Comparison of ENCODE assay signal across 1 cellular context in the genomic region with DNA sequence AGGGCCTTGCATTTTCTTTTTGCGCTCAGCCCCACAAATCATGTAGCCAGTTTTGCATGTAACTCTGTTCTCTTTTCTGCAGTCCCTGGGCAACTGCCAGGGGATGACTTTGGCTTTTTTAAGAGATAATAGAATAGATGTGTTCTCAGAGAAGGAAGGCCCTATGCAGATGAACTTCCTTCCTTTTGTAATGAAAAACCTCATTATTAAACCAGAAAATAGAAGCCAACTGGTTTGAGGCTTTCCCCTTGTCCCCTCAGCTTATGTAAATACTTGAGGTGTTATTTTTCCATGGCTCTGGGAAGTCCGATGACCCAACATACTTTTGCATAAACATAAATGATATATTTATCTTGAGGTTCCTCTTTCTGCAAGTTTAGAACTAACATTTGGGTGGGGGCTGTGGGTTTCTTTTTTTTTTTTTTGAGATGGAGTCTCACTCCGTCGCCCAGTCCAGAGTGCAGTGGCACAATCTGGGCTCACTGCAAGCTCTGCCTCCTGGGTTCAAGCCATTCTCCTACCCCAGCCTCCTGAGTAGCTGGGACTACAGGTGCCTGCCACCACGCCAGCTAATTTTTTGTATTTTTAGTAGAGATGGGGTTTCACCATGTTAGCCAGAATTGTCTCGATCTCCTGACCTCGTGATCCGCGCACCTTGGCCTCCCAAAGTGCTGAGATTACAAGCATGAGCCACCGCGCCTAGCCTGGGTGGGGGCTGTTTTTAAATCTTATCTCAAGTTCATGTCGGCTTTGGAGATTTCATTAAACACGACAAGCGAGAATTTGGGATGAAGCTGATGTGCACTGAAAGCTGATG.
TF ChIP-seq lines count a peak whose summit lies in the region.

No MANE protein-coding gene starts in this region.

TF ChIP-seq in GM12878, 131 proteins besides CTCF, POLR2A, EP300 and RAD21 (continued from another document and continues in another):
- TF ChIP-seq NRF1 (conservative IDR thresholded peaks at IDR 0.05; ENCODE audit: low read depth, low read length): no peak
- TF ChIP-seq, protein P1, sequence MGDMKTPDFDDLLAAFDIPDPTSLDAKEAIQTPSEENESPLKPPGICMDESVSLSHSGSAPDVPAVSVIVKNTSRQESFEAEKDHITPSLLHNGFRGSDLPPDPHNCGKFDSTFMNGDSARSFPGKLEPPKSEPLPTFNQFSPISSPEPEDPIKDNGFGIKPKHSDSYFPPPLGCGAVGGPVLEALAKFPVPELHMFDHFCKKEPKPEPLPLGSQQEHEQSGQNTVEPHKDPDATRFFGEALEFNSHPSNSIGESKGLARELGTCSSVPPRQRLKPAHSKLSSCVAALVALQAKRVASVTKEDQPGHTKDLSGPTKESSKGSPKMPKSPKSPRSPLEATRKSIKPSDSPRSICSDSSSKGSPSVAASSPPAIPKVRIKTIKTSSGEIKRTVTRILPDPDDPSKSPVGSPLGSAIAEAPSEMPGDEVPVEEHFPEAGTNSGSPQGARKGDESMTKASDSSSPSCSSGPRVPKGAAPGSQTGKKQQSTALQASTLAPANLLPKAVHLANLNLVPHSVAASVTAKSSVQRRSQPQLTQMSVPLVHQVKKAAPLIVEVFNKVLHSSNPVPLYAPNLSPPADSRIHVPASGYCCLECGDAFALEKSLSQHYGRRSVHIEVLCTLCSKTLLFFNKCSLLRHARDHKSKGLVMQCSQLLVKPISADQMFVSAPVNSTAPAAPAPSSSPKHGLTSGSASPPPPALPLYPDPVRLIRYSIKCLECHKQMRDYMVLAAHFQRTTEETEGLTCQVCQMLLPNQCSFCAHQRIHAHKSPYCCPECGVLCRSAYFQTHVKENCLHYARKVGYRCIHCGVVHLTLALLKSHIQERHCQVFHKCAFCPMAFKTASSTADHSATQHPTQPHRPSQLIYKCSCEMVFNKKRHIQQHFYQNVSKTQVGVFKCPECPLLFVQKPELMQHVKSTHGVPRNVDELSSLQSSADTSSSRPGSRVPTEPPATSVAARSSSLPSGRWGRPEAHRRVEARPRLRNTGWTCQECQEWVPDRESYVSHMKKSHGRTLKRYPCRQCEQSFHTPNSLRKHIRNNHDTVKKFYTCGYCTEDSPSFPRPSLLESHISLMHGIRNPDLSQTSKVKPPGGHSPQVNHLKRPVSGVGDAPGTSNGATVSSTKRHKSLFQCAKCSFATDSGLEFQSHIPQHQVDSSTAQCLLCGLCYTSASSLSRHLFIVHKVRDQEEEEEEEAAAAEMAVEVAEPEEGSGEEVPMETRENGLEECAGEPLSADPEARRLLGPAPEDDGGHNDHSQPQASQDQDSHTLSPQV (IDR thresholded peaks at IDR 0.05): no peak
- TF ChIP-seq SP1 (IDR thresholded peaks at IDR 0.05; ENCODE audit: low read depth, low read length): no peak
- TF ChIP-seq HCFC1 (IDR thresholded peaks at IDR 0.05; ENCODE audit: low read length): no peak
- no peak for TF ChIP-seq MXI1 (IDR thresholded peaks at IDR 0.05; ENCODE audit: low read depth, low read length)
- TF ChIP-seq ZNF24 (IDR thresholded peaks at IDR 0.05): no peak
- no peak for TF ChIP-seq BMI1 (IDR thresholded peaks at IDR 0.05; ENCODE audit: borderline replicate concordance)
- TF ChIP-seq GATAD2B (conservative IDR thresholded peaks at IDR 0.05; ENCODE audit: low read depth): no peak
- TF ChIP-seq SIX5 (IDR thresholded peaks at IDR 0.05; ENCODE audit: low read depth, low read length, severe bottlenecking): no peak
- TF ChIP-seq, protein P2, sequence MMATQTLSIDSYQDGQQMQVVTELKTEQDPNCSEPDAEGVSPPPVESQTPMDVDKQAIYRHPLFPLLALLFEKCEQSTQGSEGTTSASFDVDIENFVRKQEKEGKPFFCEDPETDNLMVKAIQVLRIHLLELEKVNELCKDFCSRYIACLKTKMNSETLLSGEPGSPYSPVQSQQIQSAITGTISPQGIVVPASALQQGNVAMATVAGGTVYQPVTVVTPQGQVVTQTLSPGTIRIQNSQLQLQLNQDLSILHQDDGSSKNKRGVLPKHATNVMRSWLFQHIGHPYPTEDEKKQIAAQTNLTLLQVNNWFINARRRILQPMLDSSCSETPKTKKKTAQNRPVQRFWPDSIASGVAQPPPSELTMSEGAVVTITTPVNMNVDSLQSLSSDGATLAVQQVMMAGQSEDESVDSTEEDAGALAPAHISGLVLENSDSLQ (IDR thresholded peaks at IDR 0.05): no peak
- TF ChIP-seq PAX8 (IDR thresholded peaks at IDR 0.05): no peak
- TF ChIP-seq BCL11A (IDR thresholded peaks at IDR 0.05; ENCODE audit: low read depth, low read length): no peak
- no peak for TF ChIP-seq RELA (IDR thresholded peaks at IDR 0.05; ENCODE audit: borderline replicate concordance, partially characterized antibody)
- TF ChIP-seq ZNF217 (IDR thresholded peaks at IDR 0.05): no peak; the same call in 1 of the 2 replicates
- no peak for TF ChIP-seq YBX1 (IDR thresholded peaks at IDR 0.05)
- TF ChIP-seq, protein P3, sequence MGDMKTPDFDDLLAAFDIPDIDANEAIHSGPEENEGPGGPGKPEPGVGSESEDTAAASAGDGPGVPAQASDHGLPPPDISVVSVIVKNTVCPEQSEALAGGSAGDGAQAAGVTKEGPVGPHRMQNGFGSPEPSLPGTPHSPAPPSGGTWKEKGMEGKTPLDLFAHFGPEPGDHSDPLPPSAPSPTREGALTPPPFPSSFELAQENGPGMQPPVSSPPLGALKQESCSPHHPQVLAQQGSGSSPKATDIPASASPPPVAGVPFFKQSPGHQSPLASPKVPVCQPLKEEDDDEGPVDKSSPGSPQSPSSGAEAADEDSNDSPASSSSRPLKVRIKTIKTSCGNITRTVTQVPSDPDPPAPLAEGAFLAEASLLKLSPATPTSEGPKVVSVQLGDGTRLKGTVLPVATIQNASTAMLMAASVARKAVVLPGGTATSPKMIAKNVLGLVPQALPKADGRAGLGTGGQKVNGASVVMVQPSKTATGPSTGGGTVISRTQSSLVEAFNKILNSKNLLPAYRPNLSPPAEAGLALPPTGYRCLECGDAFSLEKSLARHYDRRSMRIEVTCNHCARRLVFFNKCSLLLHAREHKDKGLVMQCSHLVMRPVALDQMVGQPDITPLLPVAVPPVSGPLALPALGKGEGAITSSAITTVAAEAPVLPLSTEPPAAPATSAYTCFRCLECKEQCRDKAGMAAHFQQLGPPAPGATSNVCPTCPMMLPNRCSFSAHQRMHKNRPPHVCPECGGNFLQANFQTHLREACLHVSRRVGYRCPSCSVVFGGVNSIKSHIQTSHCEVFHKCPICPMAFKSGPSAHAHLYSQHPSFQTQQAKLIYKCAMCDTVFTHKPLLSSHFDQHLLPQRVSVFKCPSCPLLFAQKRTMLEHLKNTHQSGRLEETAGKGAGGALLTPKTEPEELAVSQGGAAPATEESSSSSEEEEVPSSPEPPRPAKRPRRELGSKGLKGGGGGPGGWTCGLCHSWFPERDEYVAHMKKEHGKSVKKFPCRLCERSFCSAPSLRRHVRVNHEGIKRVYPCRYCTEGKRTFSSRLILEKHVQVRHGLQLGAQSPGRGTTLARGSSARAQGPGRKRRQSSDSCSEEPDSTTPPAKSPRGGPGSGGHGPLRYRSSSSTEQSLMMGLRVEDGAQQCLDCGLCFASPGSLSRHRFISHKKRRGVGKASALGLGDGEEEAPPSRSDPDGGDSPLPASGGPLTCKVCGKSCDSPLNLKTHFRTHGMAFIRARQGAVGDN (IDR thresholded peaks at IDR 0.05): no peak
- TF ChIP-seq, protein P4, sequence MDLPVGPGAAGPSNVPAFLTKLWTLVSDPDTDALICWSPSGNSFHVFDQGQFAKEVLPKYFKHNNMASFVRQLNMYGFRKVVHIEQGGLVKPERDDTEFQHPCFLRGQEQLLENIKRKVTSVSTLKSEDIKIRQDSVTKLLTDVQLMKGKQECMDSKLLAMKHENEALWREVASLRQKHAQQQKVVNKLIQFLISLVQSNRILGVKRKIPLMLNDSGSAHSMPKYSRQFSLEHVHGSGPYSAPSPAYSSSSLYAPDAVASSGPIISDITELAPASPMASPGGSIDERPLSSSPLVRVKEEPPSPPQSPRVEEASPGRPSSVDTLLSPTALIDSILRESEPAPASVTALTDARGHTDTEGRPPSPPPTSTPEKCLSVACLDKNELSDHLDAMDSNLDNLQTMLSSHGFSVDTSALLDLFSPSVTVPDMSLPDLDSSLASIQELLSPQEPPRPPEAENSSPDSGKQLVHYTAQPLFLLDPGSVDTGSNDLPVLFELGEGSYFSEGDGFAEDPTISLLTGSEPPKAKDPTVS (IDR thresholded peaks at IDR 0.05; ENCODE audit: low read depth, low read length): no peak
- TF ChIP-seq, protein P5, sequence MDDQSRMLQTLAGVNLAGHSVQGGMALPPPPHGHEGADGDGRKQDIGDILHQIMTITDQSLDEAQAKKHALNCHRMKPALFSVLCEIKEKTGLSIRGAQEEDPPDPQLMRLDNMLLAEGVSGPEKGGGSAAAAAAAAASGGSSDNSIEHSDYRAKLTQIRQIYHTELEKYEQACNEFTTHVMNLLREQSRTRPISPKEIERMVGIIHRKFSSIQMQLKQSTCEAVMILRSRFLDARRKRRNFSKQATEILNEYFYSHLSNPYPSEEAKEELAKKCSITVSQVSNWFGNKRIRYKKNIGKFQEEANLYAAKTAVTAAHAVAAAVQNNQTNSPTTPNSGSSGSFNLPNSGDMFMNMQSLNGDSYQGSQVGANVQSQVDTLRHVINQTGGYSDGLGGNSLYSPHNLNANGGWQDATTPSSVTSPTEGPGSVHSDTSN (IDR thresholded peaks at IDR 0.05; ENCODE audit: insufficient replicate concordance, low read depth, low read length): no peak
- 0 out of 2 replicates have a peak, but pooled peaks have one; percentile 8 for TF ChIP-seq MEF2A (IDR thresholded peaks at IDR 0.05; ENCODE audit: insufficient read depth, low read depth, low read length)
- TF ChIP-seq STAT1 (conservative IDR thresholded peaks at IDR 0.05): no peak
- TF ChIP-seq, protein P6, sequence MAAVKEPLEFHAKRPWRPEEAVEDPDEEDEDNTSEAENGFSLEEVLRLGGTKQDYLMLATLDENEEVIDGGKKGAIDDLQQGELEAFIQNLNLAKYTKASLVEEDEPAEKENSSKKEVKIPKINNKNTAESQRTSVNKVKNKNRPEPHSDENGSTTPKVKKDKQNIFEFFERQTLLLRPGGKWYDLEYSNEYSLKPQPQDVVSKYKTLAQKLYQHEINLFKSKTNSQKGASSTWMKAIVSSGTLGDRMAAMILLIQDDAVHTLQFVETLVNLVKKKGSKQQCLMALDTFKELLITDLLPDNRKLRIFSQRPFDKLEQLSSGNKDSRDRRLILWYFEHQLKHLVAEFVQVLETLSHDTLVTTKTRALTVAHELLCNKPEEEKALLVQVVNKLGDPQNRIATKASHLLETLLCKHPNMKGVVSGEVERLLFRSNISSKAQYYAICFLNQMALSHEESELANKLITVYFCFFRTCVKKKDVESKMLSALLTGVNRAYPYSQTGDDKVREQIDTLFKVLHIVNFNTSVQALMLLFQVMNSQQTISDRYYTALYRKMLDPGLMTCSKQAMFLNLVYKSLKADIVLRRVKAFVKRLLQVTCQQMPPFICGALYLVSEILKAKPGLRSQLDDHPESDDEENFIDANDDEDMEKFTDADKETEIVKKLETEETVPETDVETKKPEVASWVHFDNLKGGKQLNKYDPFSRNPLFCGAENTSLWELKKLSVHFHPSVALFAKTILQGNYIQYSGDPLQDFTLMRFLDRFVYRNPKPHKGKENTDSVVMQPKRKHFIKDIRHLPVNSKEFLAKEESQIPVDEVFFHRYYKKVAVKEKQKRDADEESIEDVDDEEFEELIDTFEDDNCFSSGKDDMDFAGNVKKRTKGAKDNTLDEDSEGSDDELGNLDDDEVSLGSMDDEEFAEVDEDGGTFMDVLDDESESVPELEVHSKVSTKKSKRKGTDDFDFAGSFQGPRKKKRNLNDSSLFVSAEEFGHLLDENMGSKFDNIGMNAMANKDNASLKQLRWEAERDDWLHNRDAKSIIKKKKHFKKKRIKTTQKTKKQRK (IDR thresholded peaks at IDR 0.05; ENCODE audit: low read depth, low read length): no peak
- TF ChIP-seq TCF12 (IDR thresholded peaks at IDR 0.05; ENCODE audit: low read depth, low read length): no peak
- no peak for TF ChIP-seq CBFB (IDR thresholded peaks at IDR 0.05; ENCODE audit: low read depth)
- peak in 1 of 2 experiments; percentile 10; a peak in 1 of 4 replicates for TF ChIP-seq BHLHE40 (IDR thresholded peaks at IDR 0.05; ENCODE audit: borderline replicate concordance in 1 of 2, low read depth in 2 of 2, low read length in 1 of 2)
- no peak for TF ChIP-seq HDGF (IDR thresholded peaks at IDR 0.05)
- TF ChIP-seq MYB (IDR thresholded peaks at IDR 0.05; ENCODE audit: borderline replicate concordance, low read depth, low read length): no peak
- TF ChIP-seq, protein P7, sequence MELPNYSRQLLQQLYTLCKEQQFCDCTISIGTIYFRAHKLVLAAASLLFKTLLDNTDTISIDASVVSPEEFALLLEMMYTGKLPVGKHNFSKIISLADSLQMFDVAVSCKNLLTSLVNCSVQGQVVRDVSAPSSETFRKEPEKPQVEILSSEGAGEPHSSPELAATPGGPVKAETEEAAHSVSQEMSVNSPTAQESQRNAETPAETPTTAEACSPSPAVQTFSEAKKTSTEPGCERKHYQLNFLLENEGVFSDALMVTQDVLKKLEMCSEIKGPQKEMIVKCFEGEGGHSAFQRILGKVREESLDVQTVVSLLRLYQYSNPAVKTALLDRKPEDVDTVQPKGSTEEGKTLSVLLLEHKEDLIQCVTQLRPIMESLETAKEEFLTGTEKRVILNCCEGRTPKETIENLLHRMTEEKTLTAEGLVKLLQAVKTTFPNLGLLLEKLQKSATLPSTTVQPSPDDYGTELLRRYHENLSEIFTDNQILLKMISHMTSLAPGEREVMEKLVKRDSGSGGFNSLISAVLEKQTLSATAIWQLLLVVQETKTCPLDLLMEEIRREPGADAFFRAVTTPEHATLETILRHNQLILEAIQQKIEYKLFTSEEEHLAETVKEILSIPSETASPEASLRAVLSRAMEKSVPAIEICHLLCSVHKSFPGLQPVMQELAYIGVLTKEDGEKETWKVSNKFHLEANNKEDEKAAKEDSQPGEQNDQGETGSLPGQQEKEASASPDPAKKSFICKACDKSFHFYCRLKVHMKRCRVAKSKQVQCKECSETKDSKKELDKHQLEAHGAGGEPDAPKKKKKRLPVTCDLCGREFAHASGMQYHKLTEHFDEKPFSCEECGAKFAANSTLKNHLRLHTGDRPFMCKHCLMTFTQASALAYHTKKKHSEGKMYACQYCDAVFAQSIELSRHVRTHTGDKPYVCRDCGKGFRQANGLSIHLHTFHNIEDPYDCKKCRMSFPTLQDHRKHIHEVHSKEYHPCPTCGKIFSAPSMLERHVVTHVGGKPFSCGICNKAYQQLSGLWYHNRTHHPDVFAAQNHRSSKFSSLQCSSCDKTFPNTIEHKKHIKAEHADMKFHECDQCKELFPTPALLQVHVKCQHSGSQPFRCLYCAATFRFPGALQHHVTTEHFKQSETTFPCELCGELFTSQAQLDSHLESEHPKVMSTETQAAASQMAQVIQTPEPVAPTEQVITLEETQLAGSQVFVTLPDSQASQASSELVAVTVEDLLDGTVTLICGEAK (IDR thresholded peaks at IDR 0.05; ENCODE audit: borderline replicate concordance): no peak
- no peak for TF ChIP-seq EZH2 (IDR thresholded peaks at IDR 0.05; ENCODE audit: borderline replicate concordance, control insufficient read depth, low read depth, low read length)
- no peak for TF ChIP-seq STAT3 (IDR thresholded peaks at IDR 0.05; ENCODE audit: low read depth, low read length)
- TF ChIP-seq FOXK2 (IDR thresholded peaks at IDR 0.05): no peak
- TF ChIP-seq ETV6 (conservative IDR thresholded peaks at IDR 0.05 in 1 of 2, IDR thresholded peaks at IDR 0.05 in 1 of 2; ENCODE audit: borderline replicate concordance in 1 of 2, low read depth in 1 of 2): no peak
- TF ChIP-seq, protein P8, sequence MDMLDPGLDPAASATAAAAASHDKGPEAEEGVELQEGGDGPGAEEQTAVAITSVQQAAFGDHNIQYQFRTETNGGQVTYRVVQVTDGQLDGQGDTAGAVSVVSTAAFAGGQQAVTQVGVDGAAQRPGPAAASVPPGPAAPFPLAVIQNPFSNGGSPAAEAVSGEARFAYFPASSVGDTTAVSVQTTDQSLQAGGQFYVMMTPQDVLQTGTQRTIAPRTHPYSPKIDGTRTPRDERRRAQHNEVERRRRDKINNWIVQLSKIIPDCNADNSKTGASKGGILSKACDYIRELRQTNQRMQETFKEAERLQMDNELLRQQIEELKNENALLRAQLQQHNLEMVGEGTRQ (IDR thresholded peaks at IDR 0.05; ENCODE audit: borderline replicate concordance, low read depth, low read length): no peak
